In genomic region chr18:45852631-45853030, GRCh38 we compare ENCODE assay signal across 14 cellular contexts. TPM values are rescaled to one million over a fixed set of nuclear protein-coding genes. Genes with fewer than 3 reads are reported as not detected.
"Had no signal": no experiment of that assay in that cellular context is flagged by ENCODE, and none has a peak within 500 bp of the region (broad histone marks: within the 10 kb centered on the region; RNA-seq: fewer than 3 reads in every experiment).

No MANE protein-coding gene starts in this region.

- H3K27ac Mint-ChIP-seq: endodermal cell; mesothelial cell of epicardium; T-helper 2 cell treated with Interferon-gamma antibody and Interleukin-4, amounts not matched to agents 5 μg/mL and 100 μg/mL, for 36 hours had no signal

- H3K9me3 Mint-ChIP-seq: activated T-cell treated with anti-CD3 and anti-CD28 coated beads, Interleukin-2, amount 50 U/mL, for 4 hours; endodermal cell; mesothelial cell of epicardium; T-helper 2 cell treated with Interferon-gamma antibody and Interleukin-4, amounts not matched to agents 5 μg/mL and 100 μg/mL, for 36 hours had no signal

- ATAC-seq: activated T-cell treated with anti-CD3 and anti-CD28 coated beads, Interleukin-2, amount 50 U/mL, for 4 hours; gastroesophageal sphincter; left colon; lower lobe of right lung; sciatic nerve had no signal

- DNase-seq: activated CD4-positive, alpha-beta T cell treated with anti-CD3 and anti-CD28 coated beads, Interleukin-2, amount 50 U/mL, for 48 hours; activated effector memory CD4-positive, alpha-beta T cell treated with anti-CD3 and anti-CD28 coated beads, Interleukin-2, amount 50 U/mL, for 16 hours; activated T-cell treated with anti-CD3 and anti-CD28 coated beads, Interleukin-2, amount 50 U/mL, for 4 hours; endodermal cell; left colon; lower lobe of right lung; ovary; stimulated activated CD4-positive, alpha-beta T cell treated with anti-CD3 and anti-CD28 coated beads, Interleukin-1b, Interleukin-23, amount 100 ng/mL, for 48 hours; SW 1271 had no signal

- H3K4me3 Mint-ChIP-seq: activated T-cell treated with anti-CD3 and anti-CD28 coated beads, Interleukin-2, amount 50 U/mL, for 4 hours; endodermal cell; mesothelial cell of epicardium; T-helper 2 cell treated with Interferon-gamma antibody and Interleukin-4, amounts not matched to agents 5 μg/mL and 100 μg/mL, for 36 hours had no signal

RNA-seq across cellular contexts. Expression of gene SIGLEC15, which starts 27.2 kb away (rescaled TPM):
- total RNA-seq: activated T-cell treated with anti-CD3 and anti-CD28 coated beads, Interleukin-2, amount 50 U/mL, for 4 hours; endodermal cell; mesothelial cell of epicardium; myocyte had no signal
